Comparison of ENCODE assay signal across 9 cellular contexts in the genomic region with DNA sequence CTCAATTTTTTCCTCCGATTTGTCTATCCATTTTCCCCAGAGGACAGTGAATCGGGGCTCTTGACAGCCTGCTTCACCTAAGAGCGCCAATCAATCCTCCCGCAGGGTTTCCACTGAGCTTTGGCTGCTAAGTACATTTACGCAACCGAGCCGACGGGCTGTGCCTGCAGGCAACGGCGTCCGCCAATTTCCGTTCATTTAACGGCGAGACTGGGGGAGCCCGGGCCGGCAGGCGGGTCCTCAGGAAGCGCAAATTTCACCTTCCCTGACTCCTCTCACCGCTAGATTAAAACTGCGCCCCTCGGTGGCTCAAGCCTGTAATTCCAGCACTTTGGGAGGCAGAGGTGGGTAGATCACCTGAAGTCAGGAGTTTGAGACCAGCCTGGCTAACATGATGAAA. TPM values are rescaled to one million over a fixed set of nuclear protein-coding genes. Genes with fewer than 3 reads are reported as not detected.
DNase-seq lines count a peak whose midpoint lies in the region; ATAC-seq and TF ChIP-seq lines count a peak whose summit lies in the region.
"Had no signal": no experiment of that assay in that cellular context is flagged by ENCODE, and none has a peak within 500 bp of the region (broad histone marks: within the 10 kb centered on the region; RNA-seq: fewer than 3 reads in every experiment).

No MANE protein-coding gene starts in this region.

- DNase-seq in EH (ENCODE audit: low read depth) (peak; percentile 71), M059J (ENCODE audit: low read depth) (peak; percentile 74), endothelial cell (ENCODE audit: low spot score) (peak; percentile 70), nephron progenitor cell (peak; percentile 58), NCI-H2227 treated with DMSO at 0.1 percent for 48 hours (lab: John Stamatoyannopoulos, UW) (no peak), DMS153 treated with DMSO at 0.1 percent for 48 hours (lab: John Stamatoyannopoulos, UW; ENCODE audit: unreplicated experiment) (no peak)

- H3K36me3 Mint-ChIP-seq in endothelial cell (ENCODE audit: low read depth, unreplicated experiment) (peaks cover 4% of the 10 kb centered on the region), nephron progenitor cell (ENCODE audit: low read depth) (no peaks in the 10 kb centered on the region)

- H3K4me3 Mint-ChIP-seq in endothelial cell (ENCODE audit: unreplicated experiment) (peak overlapping the region; percentile 79), nephron progenitor cell (peak overlapping the region; percentile 78)

- no peak overlapping the region for H3K27ac Mint-ChIP-seq in endothelial cell (ENCODE audit: unreplicated experiment)
- H3K27ac Mint-ChIP-seq in nephron progenitor cell = no peak overlapping the region

- ATAC-seq in HG03439 (IDR thresholded peaks at IDR 0.05; ENCODE audit: unreplicated experiment) (no peak), GM18858 (IDR thresholded peaks at IDR 0.05; ENCODE audit: unreplicated experiment) (no peak)

- no peaks in the 10 kb centered on the region for H3K9me3 Mint-ChIP-seq in endothelial cell (ENCODE audit: unreplicated experiment)
- H3K9me3 Mint-ChIP-seq in nephron progenitor cell = peaks cover 8% of the 10 kb centered on the region

- peaks cover 5% of the 10 kb centered on the region for H3K27me3 Mint-ChIP-seq in endothelial cell (ENCODE audit: unreplicated experiment)
- peaks cover 64% of the 10 kb centered on the region for H3K27me3 Mint-ChIP-seq in nephron progenitor cell (ENCODE audit: low read depth, poor library complexity)

- TF ChIP-seq CTCF in endothelial cell (IDR thresholded peaks at IDR 0.05; ENCODE audit: unreplicated experiment) = peak; percentile 54
- no peak for TF ChIP-seq CTCF in nephron progenitor cell (IDR thresholded peaks at IDR 0.05)

- peaks cover 21% of the 10 kb centered on the region for H3K4me1 Mint-ChIP-seq in endothelial cell (ENCODE audit: unreplicated experiment)
- peaks cover 58% of the 10 kb centered on the region for H3K4me1 Mint-ChIP-seq in nephron progenitor cell

RNA-seq across cellular contexts. Expression of a gene that starts 2.7 kb away (rescaled TPM):
- 0.52 TPM in 1 of 2 replicates, not detected in the other for total RNA-seq in M059J (2014; rRNA removed; shearing (Covaris generic))
- total RNA-seq in endothelial cell (ENCODE audit: unreplicated experiment) = not detected
- total RNA-seq: SK-MEL-5 had no signal

Comparison
In these comparisons a context has a peak if more than half of its experiments do, and no peak if none do; other contexts are left out.
1. DNase-seq: peak in EH (single experiment), M059J (single experiment), endothelial cell (single experiment) and nephron progenitor cell (single experiment); none in NCI-H2227 treated with DMSO at 0.1 percent for 48 hours (single experiment) and DMS153 treated with DMSO at 0.1 percent for 48 hours (single experiment).